In genomic region chr5:62093411-62093810, GRCh38 we compare ENCODE assay signal across 16 cellular contexts.
DNase-seq lines count a peak whose midpoint lies in the region; ATAC-seq, FAIRE-seq and TF ChIP-seq lines count a peak whose summit lies in the region.
"Had no signal": no experiment of that assay in that cellular context is flagged by ENCODE, and none has a peak within 500 bp of the region (broad histone marks: within the 10 kb centered on the region; RNA-seq: fewer than 3 reads in every experiment).

No MANE protein-coding gene starts in this region.

- TF ChIP-seq CTCF in DND-41 (IDR thresholded peaks at IDR 0.05; ENCODE audit: borderline replicate concordance, extremely low read depth, low read length, poor library complexity, severe bottlenecking) (no peak), OCI-LY7 (conservative IDR thresholded peaks at IDR 0.05; ENCODE audit: low read length) (no peak), endothelial cell of umbilical vein (IDR thresholded peaks at IDR 0.05; ENCODE audit: extremely low read depth in 1 of 2, insufficient read depth in 1 of 2, low read depth in 1 of 2, low read length in 2 of 2) (no peak), parathyroid adenoma (IDR thresholded peaks at IDR 0.05) (no peak)

- ATAC-seq in DND-41 (ENCODE audit: insufficient read depth, low read depth), result no peak
- no peak for ATAC-seq in HG03108 (IDR thresholded peaks at IDR 0.05; ENCODE audit: unreplicated experiment)
- ATAC-seq: activated naive CD8-positive, alpha-beta T cell treated with anti-CD3 and anti-CD28 coated beads, Interleukin-2, amount 50 U/mL, for 24 hours; esophagus mucosa; stimulated activated effector memory CD8-positive, alpha-beta T cell treated with anti-CD3 and anti-CD28 coated beads, Interleukin-12 subunit alpha, Interleukin-12 subunit beta, amount 100 ng/mL, for 72 hours had no signal

- dilution Hi-C loops in endothelial cell of umbilical vein (cut with MboI; ENCODE audit: extremely low pct_ligation_motif_present, low sequenced_read_pairs), result no loop called here

- DNase-seq in DND-41 (no peak), OCI-LY7 (ENCODE audit: low spot score) (no peak), endothelial cell of umbilical vein (ENCODE audit: low read depth, low spot score) (no peak), T1000 (lab: John Stamatoyannopoulos, UW) (no peak), NCI-H345 (lab: John Stamatoyannopoulos, UW) (no peak)
- DNase-seq: activated naive CD8-positive, alpha-beta T cell treated with anti-CD3 and anti-CD28 coated beads, Interleukin-2, amount 50 U/mL, for 24 hours; AML-193; GOT3; stimulated activated CD4-positive, alpha-beta T cell treated with anti-CD3 and anti-CD28 coated beads, Interleukin-15, amount 100 ng/mL, for 24 hours had no signal

- no peaks in the 10 kb centered on the region for H3K9me1 ChIP-seq in endothelial cell of umbilical vein (replicated peaks; ENCODE audit: control insufficient read depth, extremely low read depth, insufficient read depth, low read length)

- intact Hi-C loops in OCI-LY7 (cut with micrococcal nuclease; ENCODE audit: unreplicated experiment) (no loop called here), endothelial cell of umbilical vein (cut with micrococcal nuclease) (no loop called here)

- H2AFZ ChIP-seq in DND-41 (ENCODE audit: low read depth, low read length), result no peak overlapping the region
- 0 out of 2 replicates have a peak overlapping the region, but pooled peaks have one; percentile 36 for H2AFZ ChIP-seq in OCI-LY7 (ENCODE audit: low read length)
- H2AFZ ChIP-seq in endothelial cell of umbilical vein (ENCODE audit: low read depth, low read length), result no peak overlapping the region
- H2AFZ ChIP-seq in parathyroid adenoma, result peak overlapping the region; percentile 69

- no peaks in the 10 kb centered on the region for H3K9me2 ChIP-seq in OCI-LY7 (ENCODE audit: insufficient read depth, low read length)

- H3K9ac ChIP-seq in DND-41 (ENCODE audit: low read depth, low read length) (no peak overlapping the region), endothelial cell of umbilical vein (replicated peaks; ENCODE audit: extremely low read depth, insufficient read depth, low read length) (no peak overlapping the region), parathyroid adenoma (no peak overlapping the region)

- H4K20me1 ChIP-seq in DND-41 (ENCODE audit: insufficient read depth, low read length), result no peaks in the 10 kb centered on the region
- H4K20me1 ChIP-seq in OCI-LY7 (ENCODE audit: insufficient read depth, low read length), result no peaks in the 10 kb centered on the region
- H4K20me1 ChIP-seq in endothelial cell of umbilical vein (replicated peaks; ENCODE audit: control insufficient read depth, extremely low read depth, insufficient read depth, low read length), result no peaks in the 10 kb centered on the region

- H3K4me2 ChIP-seq in DND-41 (ENCODE audit: insufficient read depth, low read length), result 0 out of 2 replicates have a peak overlapping the region, but pooled peaks have one; percentile 7
- H3K4me2 ChIP-seq in OCI-LY7 (ENCODE audit: low read length), result no peak overlapping the region
- peak overlapping the region; percentile 31 for H3K4me2 ChIP-seq in endothelial cell of umbilical vein (ENCODE audit: insufficient read depth, low read length)
- H3K4me2 ChIP-seq in parathyroid adenoma (ENCODE audit: low read length), result peak overlapping the region; percentile 20

- no peaks in the 10 kb centered on the region for H3K4me1 ChIP-seq in DND-41 (ENCODE audit: insufficient read depth, low read length)
- no peaks in the 10 kb centered on the region for H3K4me1 ChIP-seq in OCI-LY7 (ENCODE audit: insufficient read depth, low read length, poor library complexity, severe bottlenecking)
- H3K4me1 ChIP-seq in endothelial cell of umbilical vein (ENCODE audit: control insufficient read depth, extremely low read depth, insufficient read depth, low read length), result no peaks in the 10 kb centered on the region
- H3K4me1 ChIP-seq in parathyroid adenoma, result peaks cover 5% of the 10 kb centered on the region
- H3K4me1 ChIP-seq: left lung had no signal

- H3K27me3 ChIP-seq in DND-41 (ENCODE audit: insufficient read depth, low read length, poor library complexity) (peaks cover 3% of the 10 kb centered on the region), endothelial cell of umbilical vein (ENCODE audit: control insufficient read depth in 2 of 2, insufficient read depth in 2 of 2, low read length in 2 of 2) (peaks cover 0 to 5% of the 10 kb centered on the region in 2 experiments), parathyroid adenoma (ENCODE audit: control insufficient read depth, insufficient read depth, low read length) (no peaks in the 10 kb centered on the region)
- H3K27me3 ChIP-seq: left lung had no signal

- H3K9me3 ChIP-seq in DND-41 (ENCODE audit: insufficient read depth, low read length, severe bottlenecking) (no peaks in the 10 kb centered on the region), OCI-LY7 (ENCODE audit: low read length) (no peaks in the 10 kb centered on the region), endothelial cell of umbilical vein (replicated peaks; ENCODE audit: control insufficient read depth, insufficient read depth, low read length) (no peaks in the 10 kb centered on the region), parathyroid adenoma (ENCODE audit: control insufficient read depth, low read length) (no peaks in the 10 kb centered on the region)
- H3K9me3 ChIP-seq: left lung, mucosa of descending colon had no signal

- H3K4me3 ChIP-seq in DND-41 (ENCODE audit: low read depth in 1 of 2, low read length in 2 of 2) (no peak overlapping the region), OCI-LY7 (ENCODE audit: low read depth, low read length, poor library complexity, severe bottlenecking) (no peak overlapping the region), endothelial cell of umbilical vein (replicated peaks in 1 of 3; ENCODE audit: insufficient read depth in 1 of 3, low read depth in 1 of 3, low read length in 3 of 3) (no peak overlapping the region), parathyroid adenoma (ENCODE audit: low read depth, low read length) (peak overlapping the region; percentile 38)
- H3K4me3 ChIP-seq: left lung, mucosa of descending colon had no signal

- POLR2A ChIA-PET in OCI-LY7 (lab: Charles Lee) (interaction anchor here (0.5 kb wide), 1 partner anchor 43 kb away, joined by 3 read pairs; no protein-coding TSS in a partner anchor), endothelial cell of umbilical vein (lab: Charles Lee) (no interaction called here)

- CTCF ChIA-PET in OCI-LY7 (lab: Charles Lee; ENCODE audit: unreplicated experiment), result no interaction called here
- CTCF ChIA-PET in endothelial cell of umbilical vein (lab: Charles Lee), result interaction anchor here (0.9 to 1.4 kb wide), 3 partner anchors 9 to 50 kb away, joined by 3 to 5 read pairs (median 4); no protein-coding TSS in a partner anchor

- H3K36me3 ChIP-seq in DND-41 (ENCODE audit: insufficient read depth, low read length) (no peaks in the 10 kb centered on the region), OCI-LY7 (ENCODE audit: insufficient read depth, low read length) (no peaks in the 10 kb centered on the region), endothelial cell of umbilical vein (ENCODE audit: control insufficient read depth in 2 of 2, extremely low read depth in 1 of 2, insufficient read depth in 2 of 2, low read length in 2 of 2) (no peaks in the 10 kb centered on the region), parathyroid adenoma (ENCODE audit: control insufficient read depth, insufficient read depth, low read length) (no peaks in the 10 kb centered on the region)
- H3K36me3 ChIP-seq: left lung had no signal

- H3K27ac ChIP-seq in DND-41 (ENCODE audit: low read length) (no peak overlapping the region), OCI-LY7 (ENCODE audit: low read depth, low read length, poor library complexity, severe bottlenecking) (no peak overlapping the region), endothelial cell of umbilical vein (ENCODE audit: insufficient read depth, low read depth, low read length) (no peak overlapping the region), parathyroid adenoma (no peak overlapping the region)
- H3K27ac ChIP-seq: left lung had no signal

- FAIRE-seq in endothelial cell of umbilical vein (lab: Jason Lieb, UNC), result peak; percentile 33
- FAIRE-seq: bronchial epithelial cell had no signal

- BruUV-seq in OCI-LY7 (replicated peaks; lab: Mats Ljungman, UMichigan), result no TSS peak
- BruUV-seq in endothelial cell of umbilical vein (replicated peaks; lab: Mats Ljungman, UMichigan), result no TSS peak

- H3K79me2 ChIP-seq in DND-41 (ENCODE audit: insufficient read depth, low read length) (no peaks in the 10 kb centered on the region), OCI-LY7 (ENCODE audit: insufficient read depth, low read depth, low read length) (no peaks in the 10 kb centered on the region), endothelial cell of umbilical vein (ENCODE audit: control insufficient read depth, insufficient read depth, low read length) (no peaks in the 10 kb centered on the region), parathyroid adenoma (no peaks in the 10 kb centered on the region)

- no peak for TF ChIP-seq POLR2A in endothelial cell of umbilical vein (IDR thresholded peaks at IDR 0.05; ENCODE audit: low read depth, low read length)

TF ChIP-seq in endothelial cell of umbilical vein, 7 proteins besides CTCF, POLR2A, EP300 and RAD21:
- TF ChIP-seq MAX (IDR thresholded peaks at IDR 0.05; ENCODE audit: insufficient read depth, insufficient read length) (no peak), GATA2 (IDR thresholded peaks at IDR 0.05; ENCODE audit: insufficient read depth, insufficient read length, low read depth, low read length) (no peak), POLR2AphosphoS5 (IDR thresholded peaks at IDR 0.05; ENCODE audit: insufficient read depth, low read depth, low read length) (no peak), JUN (IDR thresholded peaks at IDR 0.05; ENCODE audit: borderline replicate concordance, insufficient read depth, insufficient read length, low read depth) (no peak), EZH2 (IDR thresholded peaks at IDR 0.05; ENCODE audit: borderline replicate concordance, low read depth, low read length, severe bottlenecking) (no peak), FOS (IDR thresholded peaks at IDR 0.05; ENCODE audit: borderline replicate concordance, insufficient read depth, low read length) (no peak), MYC (IDR thresholded peaks at IDR 0.05; ENCODE audit: low read depth, low read length) (no peak)

Comparison
In these comparisons a context has a peak if more than half of its experiments do, and no peak if none do; other contexts are left out.
1. H2AFZ ChIP-seq: peak in OCI-LY7 (single experiment) and parathyroid adenoma (single experiment); none in DND-41 (single experiment) and endothelial cell of umbilical vein (single experiment).